ENCODE assay signal across 8 cellular contexts in the genomic region with DNA sequence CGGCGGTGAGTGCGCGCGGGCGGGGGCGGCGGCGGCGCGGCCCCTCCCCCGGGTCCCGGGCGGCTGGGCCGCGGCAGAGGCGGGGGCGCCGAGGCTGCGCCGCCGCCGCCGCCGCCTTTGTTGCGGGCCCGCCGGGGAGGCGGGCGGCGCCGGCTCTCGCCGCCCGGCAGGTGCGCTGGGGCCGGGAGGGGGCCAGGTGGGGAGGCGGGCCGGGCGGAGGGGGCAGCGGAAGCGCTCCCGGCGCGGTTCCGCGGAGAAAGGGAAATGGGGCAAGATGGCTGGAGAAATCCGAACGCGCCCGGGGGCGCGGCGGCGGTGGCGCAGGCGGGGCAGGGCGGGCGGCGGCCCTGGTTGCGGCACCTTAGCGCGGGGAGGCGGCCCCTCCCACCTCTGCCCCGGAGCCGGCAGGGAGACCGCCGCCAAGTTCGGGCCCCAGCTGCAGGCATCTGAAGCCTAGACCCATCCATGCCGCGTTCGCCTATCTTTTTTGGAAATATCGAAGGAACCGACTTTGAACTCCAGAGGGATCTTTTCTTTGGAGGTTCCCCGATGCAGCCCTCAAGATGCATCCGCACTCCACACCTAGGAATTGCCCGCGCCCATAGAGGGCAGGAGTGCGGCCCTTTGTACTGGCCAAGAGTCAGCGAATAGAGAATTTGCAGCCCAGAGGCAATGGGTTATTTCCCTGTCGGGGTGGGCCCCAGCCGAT. TPM values are rescaled to one million over a fixed set of nuclear protein-coding genes. Genes with fewer than 3 reads are reported as not detected.
DNase-seq lines count a peak whose midpoint lies in the region; ATAC-seq, FAIRE-seq and TF ChIP-seq lines count a peak whose summit lies in the region.

No MANE protein-coding gene starts in this region.

- peaks cover 37% of the 10 kb centered on the region for H3K79me2 ChIP-seq in endothelial cell of umbilical vein (ENCODE audit: control insufficient read depth, insufficient read depth, low read length)

- POLR2A ChIA-PET in endothelial cell of umbilical vein (lab: Charles Lee), result interaction anchor here (0.8 kb wide), 1 partner anchor 36 kb away, joined by 3 read pairs; a partner anchor contains a TSS

- TF ChIP-seq CTCF in endothelial cell of umbilical vein (IDR thresholded peaks at IDR 0.05; ENCODE audit: extremely low read depth in 1 of 2, insufficient read depth in 1 of 2, low read depth in 1 of 2, low read length in 2 of 2), result peak; percentile 10 to 32

- H3K9me3 ChIP-seq in endothelial cell of umbilical vein (replicated peaks; ENCODE audit: control insufficient read depth, insufficient read depth, low read length) (no peaks in the 10 kb centered on the region), mucosa of stomach (ENCODE audit: control insufficient read depth, low read length) (no peaks in the 10 kb centered on the region)

- H3K9ac ChIP-seq in endothelial cell of umbilical vein (replicated peaks; ENCODE audit: extremely low read depth, insufficient read depth, low read length) (peak overlapping the region; percentile 71), mucosa of stomach (ENCODE audit: low read length) (peak overlapping the region; percentile 29)

- H4K20me1 ChIP-seq in endothelial cell of umbilical vein (replicated peaks; ENCODE audit: control insufficient read depth, extremely low read depth, insufficient read depth, low read length), result no peaks in the 10 kb centered on the region

- H2AFZ ChIP-seq in endothelial cell of umbilical vein (ENCODE audit: low read depth, low read length), result peak overlapping the region; percentile 2

- dilution Hi-C loops in endothelial cell of umbilical vein (cut with MboI; ENCODE audit: extremely low pct_ligation_motif_present, low sequenced_read_pairs), result no loop called here

- FAIRE-seq in endothelial cell of umbilical vein (lab: Jason Lieb, UNC), result no peak

- BruUV-seq in endothelial cell of umbilical vein (replicated peaks; lab: Mats Ljungman, UMichigan), result no TSS peak

- peaks cover 15 to 22% of the 10 kb centered on the region in 2 experiments for H3K36me3 ChIP-seq in endothelial cell of umbilical vein (ENCODE audit: control insufficient read depth in 2 of 2, extremely low read depth in 1 of 2, insufficient read depth in 2 of 2, low read length in 2 of 2)
- peaks cover 15% of the 10 kb centered on the region for H3K36me3 ChIP-seq in mucosa of stomach (ENCODE audit: control insufficient read depth, insufficient read depth, low read length)

- ATAC-seq in GM18520 (IDR thresholded peaks at IDR 0.05; ENCODE audit: unreplicated experiment) (peak; percentile 17), HG03066 (IDR thresholded peaks at IDR 0.05; ENCODE audit: low read depth, unreplicated experiment) (peak; percentile 26)

- H3K4me3 ChIP-seq in endothelial cell of umbilical vein (replicated peaks in 1 of 3; ENCODE audit: insufficient read depth in 1 of 3, low read depth in 1 of 3, low read length in 3 of 3) (peak overlapping the region; percentile 35 to 63 (median 54)), mucosa of stomach (ENCODE audit: low read length) (peak overlapping the region; percentile 7)

- DNase-seq in AG08395 (ENCODE audit: low spot score), result peak; percentile 44
- peak; percentile 45 for DNase-seq in NCI-H510A treated with DMSO at 0.1 percent for 48 hours (lab: John Stamatoyannopoulos, UW)
- DNase-seq in activated CD8-positive, alpha-beta memory T cell treated with anti-CD3 and anti-CD28 coated beads for 48 hours (ENCODE audit: low read depth in 2 of 3, low spot score in 2 of 3), result peak in 2 of 3 experiments; percentile 23
- DNase-seq in endothelial cell of umbilical vein (ENCODE audit: low read depth, low spot score), result peak; percentile 36
- peak; percentile 20 for DNase-seq in stimulated activated CD8-positive, alpha-beta memory T cell treated with anti-CD3 and anti-CD28 coated beads, Interleukin-7, amount 100 ng/mL, for 1 hour (ENCODE audit: low read depth in 2 of 2)

- peak overlapping the region; percentile 84 for H3K4me2 ChIP-seq in endothelial cell of umbilical vein (ENCODE audit: insufficient read depth, low read length)

- H3K27me3 ChIP-seq in endothelial cell of umbilical vein (ENCODE audit: control insufficient read depth in 2 of 2, insufficient read depth in 2 of 2, low read length in 2 of 2), result no peaks in the 10 kb centered on the region
- no peaks in the 10 kb centered on the region for H3K27me3 ChIP-seq in mucosa of stomach (ENCODE audit: control insufficient read depth, insufficient read depth, low read length)

- intact Hi-C loops in endothelial cell of umbilical vein (cut with micrococcal nuclease), result loop anchor here (1.0 to 10.0 kb wide), 5 partner anchors 25 to 1012 kb away; a partner anchor contains a TSS

- H3K4me1 ChIP-seq in endothelial cell of umbilical vein (ENCODE audit: control insufficient read depth, extremely low read depth, insufficient read depth, low read length) (peaks cover 18% of the 10 kb centered on the region), mucosa of stomach (ENCODE audit: control insufficient read depth, insufficient read depth, low read length) (peaks cover 53% of the 10 kb centered on the region)

- CTCF ChIA-PET in endothelial cell of umbilical vein (lab: Charles Lee), result interaction anchor here (0.8 to 1.5 kb wide), 6 partner anchors 18 to 1582 kb away, joined by 3 to 6 read pairs (median 4); a partner anchor contains a TSS

- H3K9me1 ChIP-seq in endothelial cell of umbilical vein (replicated peaks; ENCODE audit: control insufficient read depth, extremely low read depth, insufficient read depth, low read length), result no peaks in the 10 kb centered on the region

- no peak for TF ChIP-seq POLR2A in endothelial cell of umbilical vein (IDR thresholded peaks at IDR 0.05; ENCODE audit: low read depth, low read length)

- H3K27ac ChIP-seq in endothelial cell of umbilical vein (ENCODE audit: insufficient read depth, low read depth, low read length), result peak overlapping the region; percentile 14

TF ChIP-seq in endothelial cell of umbilical vein, 7 proteins besides CTCF, POLR2A, EP300 and RAD21:
- TF ChIP-seq FOS (IDR thresholded peaks at IDR 0.05; ENCODE audit: borderline replicate concordance, insufficient read depth, low read length) (no peak), GATA2 (IDR thresholded peaks at IDR 0.05; ENCODE audit: insufficient read depth, insufficient read length, low read depth, low read length) (no peak), JUN (IDR thresholded peaks at IDR 0.05; ENCODE audit: borderline replicate concordance, insufficient read depth, insufficient read length, low read depth) (no peak), EZH2 (IDR thresholded peaks at IDR 0.05; ENCODE audit: borderline replicate concordance, low read depth, low read length, severe bottlenecking) (no peak), POLR2AphosphoS5 (IDR thresholded peaks at IDR 0.05; ENCODE audit: insufficient read depth, low read depth, low read length) (no peak), MYC (IDR thresholded peaks at IDR 0.05; ENCODE audit: low read depth, low read length) (no peak)
- TF ChIP-seq, protein P1, sequence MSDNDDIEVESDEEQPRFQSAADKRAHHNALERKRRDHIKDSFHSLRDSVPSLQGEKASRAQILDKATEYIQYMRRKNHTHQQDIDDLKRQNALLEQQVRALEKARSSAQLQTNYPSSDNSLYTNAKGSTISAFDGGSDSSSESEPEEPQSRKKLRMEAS (IDR thresholded peaks at IDR 0.05; ENCODE audit: insufficient read depth, insufficient read length), result no peak

RNA-seq across cellular contexts. Expression of a gene that starts 0.5 kb away (rescaled TPM):
- 31.8 and 32.2 TPM in 2 replicates for total RNA-seq in endothelial cell of umbilical vein
- polyA plus RNA-seq in endothelial cell of umbilical vein, result 10.5 and 12.5 TPM in 2 replicates
- 12.3 and 13.0 TPM in 2 replicates for polyA plus RNA-seq in endothelial cell of umbilical vein (2011; cell fraction: cytosol; rRNA removed)
- polyA plus RNA-seq in endothelial cell of umbilical vein (2011; cell fraction: nucleus; rRNA removed), result 21.4 and 23.2 TPM in 2 replicates
- polyA plus RNA-seq in endothelial cell of umbilical vein (2012), result 15.6 and 20.6 TPM in 2 replicates
- 22.5 and 24.6 TPM in 2 replicates for polyA minus RNA-seq in endothelial cell of umbilical vein
- polyA minus RNA-seq in endothelial cell of umbilical vein (2011; cell fraction: cytosol; rRNA and poly(A)+ RNA removed), result 28.6 TPM
- polyA minus RNA-seq in endothelial cell of umbilical vein (2011; cell fraction: nucleus; rRNA and poly(A)+ RNA removed), result 15.7 and 20.1 TPM in 2 replicates

RNA-seq across cellular contexts. Expression of a gene that starts 36.3 kb away (rescaled TPM):
- 7.0 and 7.5 TPM in 2 replicates for total RNA-seq in endothelial cell of umbilical vein
- 7.0 and 7.9 TPM in 2 replicates for polyA plus RNA-seq in endothelial cell of umbilical vein
- 9.4 and 10.1 TPM in 2 replicates for polyA plus RNA-seq in endothelial cell of umbilical vein (2011; cell fraction: cytosol; rRNA removed)
- polyA plus RNA-seq in endothelial cell of umbilical vein (2011; cell fraction: nucleus; rRNA removed), result 10.8 and 13.1 TPM in 2 replicates
- polyA plus RNA-seq in endothelial cell of umbilical vein (2012), result 6.4 and 8.3 TPM in 2 replicates
- 6.7 and 8.4 TPM in 2 replicates for polyA minus RNA-seq in endothelial cell of umbilical vein
- polyA minus RNA-seq in endothelial cell of umbilical vein (2011; cell fraction: cytosol; rRNA and poly(A)+ RNA removed), result 10.4 TPM
- polyA minus RNA-seq in endothelial cell of umbilical vein (2011; cell fraction: nucleus; rRNA and poly(A)+ RNA removed), result 4.4 and 5.6 TPM in 2 replicates

Comparison
In these comparisons a context has a peak if more than half of its experiments do, and no peak if none do; other contexts are left out.
1. Peak in every context shown above with its lines: DNase-seq, ATAC-seq, H3K4me3 ChIP-seq and H3K27ac ChIP-seq.